2 cellular contexts compared by ENCODE assay signal in genomic region chr3:4362523-4362922, GRCh38.
TF ChIP-seq lines count a peak whose summit lies in the region.

No MANE protein-coding gene starts in this region.

TF ChIP-seq in HepG2, 621 proteins besides CTCF, POLR2A, EP300 and RAD21 (continued from another document):
- TF ChIP-seq ZNF121 (CRISPR knock-in tag; IDR thresholded peaks at IDR 0.05), result peak; percentile 50; the same call in 1 of the 2 replicates
TF ChIP-seq in HepG2: peak in this region for 1.

TF ChIP-seq in WTC11, 78 proteins besides CTCF, POLR2A, EP300 and RAD21:
- TF ChIP-seq CREM (CRISPR knock-in tag; IDR thresholded peaks at IDR 0.05) (no peak), ZNF121 (CRISPR knock-in tag; IDR thresholded peaks at IDR 0.05) (peak; percentile 61; the same call in 1 of the 2 replicates)
